ENCODE assay signal across 8 cellular contexts in genomic region chr13:40672310-40673060, GRCh38. TPM values are rescaled to one million over a fixed set of nuclear protein-coding genes. Genes with fewer than 3 reads are reported as not detected.
DNase-seq lines count a peak whose midpoint lies in the region; TF ChIP-seq lines count a peak whose summit lies in the region.

No MANE protein-coding gene starts in this region.

- no peak overlapping the region for H3K4me3 ChIP-seq in KMS-11 (IDR thresholded peaks at IDR 0.05; ENCODE audit: insufficient read depth, low read depth, low read length)
- H3K4me3 ChIP-seq in SU-DHL-6 (ENCODE audit: insufficient read depth, low read length, poor library complexity, severe bottlenecking): no peak overlapping the region
- H3K4me3 ChIP-seq in transverse colon: no peak overlapping the region
- H3K4me3 ChIP-seq in effector memory CD4-positive, alpha-beta T cell (ENCODE audit: insufficient read depth, low read depth, low read length, poor library complexity, severe bottlenecking): no peak overlapping the region

- no peak overlapping the region for H3K9ac ChIP-seq in KMS-11
- H3K9ac ChIP-seq in SU-DHL-6 (ENCODE audit: low read length): no peak overlapping the region

- H3K27me3 ChIP-seq in KMS-11 (ENCODE audit: insufficient read depth, low read depth) (no peaks in the 10 kb centered on the region), SU-DHL-6 (ENCODE audit: low read length) (no peaks in the 10 kb centered on the region), transverse colon (no peaks in the 10 kb centered on the region)
- no peaks in the 10 kb centered on the region for H3K27me3 ChIP-seq in effector memory CD4-positive, alpha-beta T cell (replicated peaks; ENCODE audit: control insufficient read depth, insufficient read depth, low read length, poor library complexity, severe bottlenecking)

- peaks cover 23% of the 10 kb centered on the region for H3K4me1 ChIP-seq in KMS-11 (ENCODE audit: low read depth, poor library complexity, severe bottlenecking)
- H3K4me1 ChIP-seq in transverse colon: peaks cover 6 to 12% (median 8%) of the 10 kb centered on the region in 4 donors
- peaks cover 9% of the 10 kb centered on the region for H3K4me1 ChIP-seq in effector memory CD4-positive, alpha-beta T cell (ENCODE audit: control insufficient read depth, insufficient read depth, low read length, poor library complexity, severe bottlenecking)

- TF ChIP-seq CTCF in KMS-11 (conservative IDR thresholded peaks at IDR 0.05; ENCODE audit: low read depth, low read length): no peak
- no peak for TF ChIP-seq CTCF in SU-DHL-6 (IDR thresholded peaks at IDR 0.05; ENCODE audit: insufficient read depth, low read length, poor library complexity, severe bottlenecking)
- no peak for TF ChIP-seq CTCF in transverse colon (IDR thresholded peaks at IDR 0.05)

- TF ChIP-seq EP300 in transverse colon (IDR thresholded peaks at IDR 0.05; ENCODE audit: low read depth): no peak

- DNase-seq in DMS 273 (lab: John Stamatoyannopoulos, UW; ENCODE audit: unreplicated experiment): peak; percentile 91
- peak; percentile 43 for DNase-seq in iPS-NIHi7 (ENCODE audit: extremely low spot score)
- no peak for DNase-seq in transverse colon
- DNase-seq in retina: no peak
- no peak for DNase-seq in effector memory CD4-positive, alpha-beta T cell
- no peak for DNase-seq in NOMO-1 (lab: John Stamatoyannopoulos, UW; ENCODE audit: unreplicated experiment in 2 of 2)

- no peaks in the 10 kb centered on the region for H3K9me3 ChIP-seq in SU-DHL-6 (ENCODE audit: insufficient read depth, low read length)
- no peaks in the 10 kb centered on the region for H3K9me3 ChIP-seq in transverse colon
- no peaks in the 10 kb centered on the region for H3K9me3 ChIP-seq in effector memory CD4-positive, alpha-beta T cell (ENCODE audit: control insufficient read depth, low read length)

- H3K4me2 ChIP-seq in KMS-11 (peak overlapping the region; percentile 20; the same call in 1 of the 2 replicates), SU-DHL-6 (ENCODE audit: low read depth, low read length, poor library complexity, severe bottlenecking) (peak overlapping the region; percentile 1)

- H2AFZ ChIP-seq in KMS-11 (ENCODE audit: low read depth): no peak overlapping the region
- no peak overlapping the region for H2AFZ ChIP-seq in SU-DHL-6 (ENCODE audit: low read depth, low read length, severe bottlenecking)

- H3F3A ChIP-seq in SU-DHL-6 (ENCODE audit: insufficient read depth): peaks cover 7% of the 10 kb centered on the region; the same call in 1 of the 2 replicates

- 53 to 75% methylated on average over 3 of the region's 3 CpGs for WGBS in transverse colon (ENCODE audit: low coverage in 1 of 2), 2 donors

- H3K9me2 ChIP-seq in SU-DHL-6 (replicated peaks; ENCODE audit: insufficient read depth, low read length): no peaks in the 10 kb centered on the region

- H3K79me2 ChIP-seq in KMS-11 (ENCODE audit: insufficient read depth, low read depth) (no peaks in the 10 kb centered on the region), SU-DHL-6 (ENCODE audit: insufficient read depth, low read length) (peaks cover 5% of the 10 kb centered on the region; the same call in 1 of the 2 replicates)

- intact Hi-C loops in transverse colon (cut with DNase I; ENCODE audit: low total_unique reads): no loop called here

- in situ Hi-C loops in transverse colon (cut with MboI; ENCODE audit: low pct_ligation_motif_present in 1 of 4, low pct_unique_long_range_greater_than_20kb in 1 of 4, low sequenced_read_pairs in 3 of 4): loop anchor here in 1 of 4 donors (25.0 kb wide), 1 partner anchor 260 kb away; no protein-coding TSS in a partner anchor

- no peak for TF ChIP-seq POLR2A in transverse colon (IDR thresholded peaks at IDR 0.05)

- H3K27ac ChIP-seq in KMS-11 (no peak overlapping the region), SU-DHL-6 (ENCODE audit: low read depth, low read length) (no peak overlapping the region), transverse colon (no peak overlapping the region)
- H3K27ac ChIP-seq in effector memory CD4-positive, alpha-beta T cell (ENCODE audit: insufficient read depth, low read length, poor library complexity, severe bottlenecking): no peak overlapping the region

- H4K20me1 ChIP-seq in KMS-11 (ENCODE audit: insufficient read depth) (no peaks in the 10 kb centered on the region), SU-DHL-6 (ENCODE audit: low read depth, low read length) (no peaks in the 10 kb centered on the region)

- H3K36me3 ChIP-seq in KMS-11 (ENCODE audit: insufficient read depth) (no peaks in the 10 kb centered on the region), SU-DHL-6 (ENCODE audit: low read length) (no peaks in the 10 kb centered on the region), transverse colon (no peaks in the 10 kb centered on the region)
- H3K36me3 ChIP-seq in effector memory CD4-positive, alpha-beta T cell (ENCODE audit: control insufficient read depth, insufficient read depth, low read length): no peaks in the 10 kb centered on the region

RNA-seq across cellular contexts. Expression of gene FOXO1, which starts 6.0 kb away (rescaled TPM):
- total RNA-seq in transverse colon: 10 to 100 TPM; 19.1 to 48.9 (median 38.3) TPM

Comparison
In these comparisons a context has a peak if more than half of its experiments do, and no peak if none do; other contexts are left out.
1. DNase-seq: peak in DMS 273 (single experiment) and iPS-NIHi7 (single experiment); none in transverse colon (single experiment), retina (single experiment), effector memory CD4-positive, alpha-beta T cell (0 of 3) and NOMO-1 (0 of 2).